In genomic region chr18:49491857-49492693, GRCh38 we compare ENCODE assay signal across 1 cellular context.
A peak's percentile ranks its signal among the peaks of the same experiment; 100 is the strongest.
TF ChIP-seq lines count a peak whose summit lies in the region.

Gene RPL17 (minus strand): TSS chr18:49492465.

TF ChIP-seq in GM12878, 131 proteins besides CTCF, POLR2A, EP300 and RAD21 (continued from another document):
- peak; percentile 50; the same call in 1 of the 2 replicates for TF ChIP-seq ATF2 (IDR thresholded peaks at IDR 0.05; ENCODE audit: low read length)
- TF ChIP-seq ZNF24 (IDR thresholded peaks at IDR 0.05), result no peak
- TF ChIP-seq HDAC2 (IDR thresholded peaks at IDR 0.05), result no peak
- peak; percentile 87; the same call in 1 of the 2 replicates for TF ChIP-seq ZBED1 (IDR thresholded peaks at IDR 0.05; ENCODE audit: borderline replicate concordance)
- peak; percentile 100 for TF ChIP-seq POLR2AphosphoS5 (IDR thresholded peaks at IDR 0.05; ENCODE audit: low read length)
- TF ChIP-seq ZBTB4 (CRISPR knock-in tag; IDR thresholded peaks at IDR 0.05), result no peak
- no peak for TF ChIP-seq MYB (IDR thresholded peaks at IDR 0.05; ENCODE audit: borderline replicate concordance, low read depth, low read length)
- no peak for TF ChIP-seq NFYA (IDR thresholded peaks at IDR 0.05; ENCODE audit: borderline replicate concordance, low read depth, low read length)
- TF ChIP-seq BMI1 (IDR thresholded peaks at IDR 0.05; ENCODE audit: borderline replicate concordance), result no peak
- TF ChIP-seq JUND (IDR thresholded peaks at IDR 0.05; ENCODE audit: low read depth, low read length), result no peak
- no peak for TF ChIP-seq ZBTB11 (CRISPR knock-in tag; IDR thresholded peaks at IDR 0.05)
- peak; percentile 91 for TF ChIP-seq SPI1 (IDR thresholded peaks at IDR 0.05; ENCODE audit: borderline replicate concordance, insufficient read depth, low read depth, low read length)
- no peak for TF ChIP-seq ZNF622 (IDR thresholded peaks at IDR 0.05)
- 0 out of 2 replicates have a peak, but pooled peaks have one; percentile 63 for TF ChIP-seq BACH1 (IDR thresholded peaks at IDR 0.05; ENCODE audit: borderline replicate concordance)
- peak; percentile 86 for TF ChIP-seq HDAC6 (IDR thresholded peaks at IDR 0.05; ENCODE audit: unreplicated experiment)
- peak; percentile 63; the same call in 1 of the 2 replicates for TF ChIP-seq CREB1 (IDR thresholded peaks at IDR 0.05; ENCODE audit: low read depth)
- TF ChIP-seq RFX5 (IDR thresholded peaks at IDR 0.05; ENCODE audit: low read depth, low read length), result no peak
- no peak for TF ChIP-seq ZSCAN29 (IDR thresholded peaks at IDR 0.05)
- peak; percentile 96 for TF ChIP-seq MXI1 (IDR thresholded peaks at IDR 0.05; ENCODE audit: low read depth, low read length)
- TF ChIP-seq SMC3 (IDR thresholded peaks at IDR 0.05; ENCODE audit: borderline replicate concordance, low read length), result no peak
- TF ChIP-seq HSF1 (IDR thresholded peaks at IDR 0.05; ENCODE audit: low read depth, low read length), result no peak
- TF ChIP-seq CREM (IDR thresholded peaks at IDR 0.05; ENCODE audit: low read depth), result 0 out of 2 replicates have a peak, but pooled peaks have one; percentile 26
- no peak; the same call in 1 of the 2 replicates for TF ChIP-seq CHD1 (IDR thresholded peaks at IDR 0.05; ENCODE audit: low read depth, low read length)
- peak; percentile 73; the same call in 1 of the 2 replicates for TF ChIP-seq MTA3 (IDR thresholded peaks at IDR 0.05; ENCODE audit: borderline replicate concordance, low read length)
- TF ChIP-seq TARDBP (IDR thresholded peaks at IDR 0.05; ENCODE audit: borderline replicate concordance), result no peak; the same call in 1 of the 2 replicates
- peak; percentile 90 for TF ChIP-seq YY1 (IDR thresholded peaks at IDR 0.05; ENCODE audit: low read depth, low read length)
- peak; percentile 92 for TF ChIP-seq ZNF207 (IDR thresholded peaks at IDR 0.05; ENCODE audit: borderline replicate concordance)
- no peak for TF ChIP-seq MTA2 (IDR thresholded peaks at IDR 0.05; ENCODE audit: low read depth)
- TF ChIP-seq ZNF274 (IDR thresholded peaks at IDR 0.05; ENCODE audit: insufficient read depth, insufficient read length), result no peak
- peak; percentile 91 for TF ChIP-seq SMAD1 (IDR thresholded peaks at IDR 0.05; ENCODE audit: low read depth, partially characterized antibody)
- no peak for TF ChIP-seq TCF7 (IDR thresholded peaks at IDR 0.05; ENCODE audit: borderline replicate concordance)
- TF ChIP-seq USF2 (IDR thresholded peaks at IDR 0.05; ENCODE audit: borderline replicate concordance, low read depth, low read length), result no peak
- no peak for TF ChIP-seq MEF2A (IDR thresholded peaks at IDR 0.05; ENCODE audit: insufficient read depth, low read depth, low read length)
- 0 out of 2 replicates have a peak, but pooled peaks have one; percentile 17 for TF ChIP-seq RAD51 (IDR thresholded peaks at IDR 0.05)
- TF ChIP-seq SMAD5 (IDR thresholded peaks at IDR 0.05; ENCODE audit: low read depth), result peak; percentile 99
- TF ChIP-seq E4F1 (IDR thresholded peaks at IDR 0.05; ENCODE audit: borderline replicate concordance, partially characterized antibody), result peak; percentile 73
- peak; percentile 86; the same call in 1 of the 2 replicates for TF ChIP-seq TCF3 (IDR thresholded peaks at IDR 0.05; ENCODE audit: borderline replicate concordance, insufficient read depth, low read depth, low read length)
- no peak for TF ChIP-seq ZNF384 (IDR thresholded peaks at IDR 0.05; ENCODE audit: borderline replicate concordance, low read depth, low read length)
- TF ChIP-seq RCOR1 (conservative IDR thresholded peaks at IDR 0.05; ENCODE audit: low read depth, low read length), result peak; percentile 99
- TF ChIP-seq BCLAF1 (IDR thresholded peaks at IDR 0.05), result no peak
- no peak for TF ChIP-seq NFXL1 (IDR thresholded peaks at IDR 0.05; ENCODE audit: borderline replicate concordance)
- TF ChIP-seq GATAD2B (conservative IDR thresholded peaks at IDR 0.05; ENCODE audit: low read depth), result peak; percentile 70
- no peak for TF ChIP-seq KDM1A (IDR thresholded peaks at IDR 0.05; ENCODE audit: borderline replicate concordance)
- peak; percentile 36; the same call in 1 of the 2 replicates for TF ChIP-seq HDGF (IDR thresholded peaks at IDR 0.05)
- no peak for TF ChIP-seq PRDM15 (CRISPR knock-in tag; IDR thresholded peaks at IDR 0.05)
